Comparison of ENCODE assay signal across 1 cellular context in the genomic region with DNA sequence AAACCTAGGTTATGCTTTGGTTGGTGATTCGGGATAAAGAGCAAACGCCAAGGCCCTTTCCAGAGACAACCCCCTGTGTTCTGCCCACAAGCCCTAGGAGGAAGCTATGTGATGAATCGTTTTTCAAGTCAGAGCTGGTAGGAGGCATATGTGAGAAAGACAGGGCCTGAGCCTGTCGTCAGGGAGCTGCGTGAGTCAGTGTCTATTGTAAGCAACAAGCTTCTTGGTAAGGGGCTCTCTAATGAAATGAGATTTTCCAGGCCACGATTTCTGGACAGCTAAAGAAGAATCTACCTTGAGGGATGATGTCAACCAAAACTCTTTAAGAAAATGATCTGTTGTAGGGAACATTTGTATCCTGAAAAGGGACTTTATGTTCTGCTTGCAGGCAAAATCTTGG.
TF ChIP-seq lines count a peak whose summit lies in the region.

No MANE protein-coding gene starts in this region.

TF ChIP-seq in A549, 52 proteins besides CTCF, POLR2A, EP300 and RAD21 (continued from another document):
- TF ChIP-seq, protein P1, sequence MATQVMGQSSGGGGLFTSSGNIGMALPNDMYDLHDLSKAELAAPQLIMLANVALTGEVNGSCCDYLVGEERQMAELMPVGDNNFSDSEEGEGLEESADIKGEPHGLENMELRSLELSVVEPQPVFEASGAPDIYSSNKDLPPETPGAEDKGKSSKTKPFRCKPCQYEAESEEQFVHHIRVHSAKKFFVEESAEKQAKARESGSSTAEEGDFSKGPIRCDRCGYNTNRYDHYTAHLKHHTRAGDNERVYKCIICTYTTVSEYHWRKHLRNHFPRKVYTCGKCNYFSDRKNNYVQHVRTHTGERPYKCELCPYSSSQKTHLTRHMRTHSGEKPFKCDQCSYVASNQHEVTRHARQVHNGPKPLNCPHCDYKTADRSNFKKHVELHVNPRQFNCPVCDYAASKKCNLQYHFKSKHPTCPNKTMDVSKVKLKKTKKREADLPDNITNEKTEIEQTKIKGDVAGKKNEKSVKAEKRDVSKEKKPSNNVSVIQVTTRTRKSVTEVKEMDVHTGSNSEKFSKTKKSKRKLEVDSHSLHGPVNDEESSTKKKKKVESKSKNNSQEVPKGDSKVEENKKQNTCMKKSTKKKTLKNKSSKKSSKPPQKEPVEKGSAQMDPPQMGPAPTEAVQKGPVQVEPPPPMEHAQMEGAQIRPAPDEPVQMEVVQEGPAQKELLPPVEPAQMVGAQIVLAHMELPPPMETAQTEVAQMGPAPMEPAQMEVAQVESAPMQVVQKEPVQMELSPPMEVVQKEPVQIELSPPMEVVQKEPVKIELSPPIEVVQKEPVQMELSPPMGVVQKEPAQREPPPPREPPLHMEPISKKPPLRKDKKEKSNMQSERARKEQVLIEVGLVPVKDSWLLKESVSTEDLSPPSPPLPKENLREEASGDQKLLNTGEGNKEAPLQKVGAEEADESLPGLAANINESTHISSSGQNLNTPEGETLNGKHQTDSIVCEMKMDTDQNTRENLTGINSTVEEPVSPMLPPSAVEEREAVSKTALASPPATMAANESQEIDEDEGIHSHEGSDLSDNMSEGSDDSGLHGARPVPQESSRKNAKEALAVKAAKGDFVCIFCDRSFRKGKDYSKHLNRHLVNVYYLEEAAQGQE (IDR thresholded peaks at IDR 0.05), result no peak
- TF ChIP-seq, protein P2, sequence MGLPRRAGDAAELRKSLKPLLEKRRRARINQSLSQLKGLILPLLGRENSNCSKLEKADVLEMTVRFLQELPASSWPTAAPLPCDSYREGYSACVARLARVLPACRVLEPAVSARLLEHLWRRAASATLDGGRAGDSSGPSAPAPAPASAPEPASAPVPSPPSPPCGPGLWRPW (IDR thresholded peaks at IDR 0.05), result no peak
